ENCODE assay signal across 15 cellular contexts in genomic region chr20:36519012-36519719, GRCh38. TPM values are rescaled to one million over a fixed set of nuclear protein-coding genes. Genes with fewer than 3 reads are reported as not detected.
DNase-seq lines count a peak whose midpoint lies in the region; ATAC-seq and TF ChIP-seq lines count a peak whose summit lies in the region.
"Had no signal": no experiment of that assay in that cellular context is flagged by ENCODE, and none has a peak within 500 bp of the region (broad histone marks: within the 10 kb centered on the region; RNA-seq: fewer than 3 reads in every experiment).

No MANE protein-coding gene starts in this region.

- POLR2A ChIA-PET in activated CD8-positive, alpha-beta T cell treated with anti-CD3 and anti-CD28 coated beads for 36 hours (lab: Charles Lee) = no interaction called here

- CTCF ChIA-PET in activated CD8-positive, alpha-beta T cell treated with anti-CD3 and anti-CD28 coated beads for 36 hours (lab: Charles Lee) = no interaction called here

- no peaks in the 10 kb centered on the region for H3K27me3 Mint-ChIP-seq in activated T-helper 17 cell treated with anti-CD3 and anti-CD28 coated beads, Interleukin-2, amount 50 U/mL, for 72 hours
- no peaks in the 10 kb centered on the region for H3K27me3 Mint-ChIP-seq in activated CD8-positive, alpha-beta T cell treated with anti-CD3 and anti-CD28 coated beads for 36 hours

- intact Hi-C loops in activated CD8-positive, alpha-beta T cell treated with anti-CD3 and anti-CD28 coated beads for 36 hours (cut with micrococcal nuclease) = no loop called here

- H3K27ac Mint-ChIP-seq in activated T-helper 17 cell treated with anti-CD3 and anti-CD28 coated beads, Interleukin-2, amount 50 U/mL, for 72 hours = peak overlapping the region; percentile 98
- H3K27ac Mint-ChIP-seq in activated CD8-positive, alpha-beta T cell treated with anti-CD3 and anti-CD28 coated beads for 36 hours = no peak overlapping the region

- peaks cover 16% of the 10 kb centered on the region for H3K4me1 Mint-ChIP-seq in activated T-helper 17 cell treated with anti-CD3 and anti-CD28 coated beads, Interleukin-2, amount 50 U/mL, for 72 hours
- H3K4me1 Mint-ChIP-seq in activated CD8-positive, alpha-beta T cell treated with anti-CD3 and anti-CD28 coated beads for 36 hours (ENCODE audit: low read depth) = no peaks in the 10 kb centered on the region

- H3K9me3 Mint-ChIP-seq in activated T-helper 17 cell treated with anti-CD3 and anti-CD28 coated beads, Interleukin-2, amount 50 U/mL, for 72 hours = no peaks in the 10 kb centered on the region
- H3K9me3 Mint-ChIP-seq in activated CD8-positive, alpha-beta T cell treated with anti-CD3 and anti-CD28 coated beads for 36 hours = no peaks in the 10 kb centered on the region

- peak; percentile 87 for ATAC-seq in activated T-helper 17 cell treated with anti-CD3 and anti-CD28 coated beads, Interleukin-2, amount 50 U/mL, for 72 hours (replicated peaks)
- ATAC-seq in activated CD8-positive, alpha-beta T cell treated with anti-CD3 and anti-CD28 coated beads for 36 hours = no peak
- ATAC-seq in GM21717 (IDR thresholded peaks at IDR 0.05; ENCODE audit: unreplicated experiment) = no peak
- ATAC-seq: A549 had no signal

- TF ChIP-seq CTCF in activated CD8-positive, alpha-beta T cell treated with anti-CD3 and anti-CD28 coated beads for 36 hours (IDR thresholded peaks at IDR 0.05) = no peak

- DNase-seq in activated CD4-positive, alpha-beta T cell treated with anti-CD3 and anti-CD28 coated beads, Interleukin-2, amount 50 U/mL, for 48 hours = peak; percentile 41 to 57
- DNase-seq in activated CD4-positive, alpha-beta T cell treated with anti-CD3 and anti-CD28 coated beads for 1 hour = no peak
- DNase-seq in stimulated activated CD4-positive, alpha-beta T cell treated with anti-CD3 and anti-CD28 coated beads, Interleukin-1b, Interleukin-23, amount 100 ng/mL, for 48 hours = peak; percentile 35
- DNase-seq in stimulated activated CD4-positive, alpha-beta T cell treated with anti-CD3 and anti-CD28 coated beads, Interleukin-2, amount 100 ng/mL, for 48 hours = no peak
- no peak for DNase-seq in activated CD8-positive, alpha-beta T cell treated with anti-CD3 and anti-CD28 coated beads for 36 hours
- DNase-seq: KG1; NCI-H1436; NCI-H2029 treated with DMSO at 0.1 percent for 48 hours; NCI-H2171 treated with DMSO at 0.1 percent for 48 hours; NCI-H446 treated with DMSO at 0.1 percent for 48 hours; NK-92 treated with Interleukin-12 subunit alpha and Interleukin-12 subunit beta, amount 100 ng/mL, for 24 hours; OCI-M1 had no signal

- peaks cover 82% of the 10 kb centered on the region for H3K36me3 Mint-ChIP-seq in activated T-helper 17 cell treated with anti-CD3 and anti-CD28 coated beads, Interleukin-2, amount 50 U/mL, for 72 hours (ENCODE audit: low read depth)
- H3K36me3 Mint-ChIP-seq in activated CD8-positive, alpha-beta T cell treated with anti-CD3 and anti-CD28 coated beads for 36 hours (ENCODE audit: low read depth) = peaks cover 1% of the 10 kb centered on the region

- H3K4me3 Mint-ChIP-seq in activated T-helper 17 cell treated with anti-CD3 and anti-CD28 coated beads, Interleukin-2, amount 50 U/mL, for 72 hours = peak overlapping the region; percentile 65
- no peak overlapping the region for H3K4me3 Mint-ChIP-seq in activated CD8-positive, alpha-beta T cell treated with anti-CD3 and anti-CD28 coated beads for 36 hours

RNA-seq across cellular contexts. Expression of gene MYL9, which starts 22.2 kb away (rescaled TPM):
- total RNA-seq in activated T-helper 17 cell treated with anti-CD3 and anti-CD28 coated beads, Interleukin-2, amount 50 U/mL, for 72 hours = 10 to 100 TPM in 1 of 2 donors, 1 to 10 TPM in 1; 4.4 to 10.1 TPM
- total RNA-seq in activated CD8-positive, alpha-beta T cell treated with anti-CD3 and anti-CD28 coated beads for 36 hours = not detected

RNA-seq across cellular contexts. Expression of gene TGIF2, which starts 54.2 kb away (rescaled TPM):
- total RNA-seq in activated T-helper 17 cell treated with anti-CD3 and anti-CD28 coated beads, Interleukin-2, amount 50 U/mL, for 72 hours = 10 to 100 TPM; 43.8 to 57.1 TPM
- total RNA-seq in activated CD8-positive, alpha-beta T cell treated with anti-CD3 and anti-CD28 coated beads for 36 hours = 10 to 100 TPM; 55.3 to 56.8 TPM

Comparison
In these comparisons a context has a peak if more than half of its experiments do, and no peak if none do; other contexts are left out.
1. DNase-seq: peak in activated CD4-positive, alpha-beta T cell treated with anti-CD3 and anti-CD28 coated beads, Interleukin-2, amount 50 U/mL, for 48 hours (2 of 2) and stimulated activated CD4-positive, alpha-beta T cell treated with anti-CD3 and anti-CD28 coated beads, Interleukin-1b, Interleukin-23, amount 100 ng/mL, for 48 hours (single experiment); none in activated CD4-positive, alpha-beta T cell treated with anti-CD3 and anti-CD28 coated beads for 1 hour (single experiment), stimulated activated CD4-positive, alpha-beta T cell treated with anti-CD3 and anti-CD28 coated beads, Interleukin-2, amount 100 ng/mL, for 48 hours (0 of 2) and activated CD8-positive, alpha-beta T cell treated with anti-CD3 and anti-CD28 coated beads for 36 hours (single experiment).
2. RNA of gene MYL9, which starts 22.2 kb away (total RNA-seq): 4.4 to 10.1 TPM in activated T-helper 17 cell treated with anti-CD3 and anti-CD28 coated beads, Interleukin-2, amount 50 U/mL, for 72 hours; not detected in activated CD8-positive, alpha-beta T cell treated with anti-CD3 and anti-CD28 coated beads for 36 hours; every median in the first group is over 4 times any median in the second.